In genomic region chr7:103921692-103922091, GRCh38 we compare ENCODE assay signal across 28 cellular contexts.
"Had no signal": no experiment of that assay in that cellular context is flagged by ENCODE, and none has a peak within 500 bp of the region (broad histone marks: within the 10 kb centered on the region; RNA-seq: fewer than 3 reads in every experiment).

No MANE protein-coding gene starts in this region.

- FAIRE-seq: colon, endometrium, islet of Langerhans, keratinocyte had no signal

- H3K9me3 ChIP-seq: esophagus squamous epithelium, gastrocnemius medialis, heart right ventricle, left lung, lower lobe of right lung, mucosa of descending colon had no signal

- H3K27ac ChIP-seq: coronary artery, dorsolateral prefrontal cortex, epithelial cell of prostate, esophagus squamous epithelium, gastrocnemius medialis, heart right ventricle, left lung, lower lobe of right lung had no signal

- H3K4me3 ChIP-seq: coronary artery, dorsolateral prefrontal cortex, esophagus squamous epithelium, gastrocnemius medialis, heart right ventricle, left lung, lower lobe of right lung, mucosa of descending colon had no signal

- H3K4me1 ChIP-seq: esophagus squamous epithelium, gastrocnemius medialis, heart right ventricle, left lung, lower lobe of right lung had no signal

- H3K36me3 ChIP-seq: esophagus squamous epithelium, gastrocnemius medialis, heart right ventricle, left lung, lower lobe of right lung had no signal

- DNase-seq: dermis blood vessel endothelial cell; dorsolateral prefrontal cortex; effector CD8-positive, alpha-beta T cell; effector memory CD8-positive, alpha-beta T cell; endodermal cell; erythroblast; esophagus squamous epithelium; foreskin fibroblast; foreskin melanocyte; gastrocnemius medialis; glutamatergic neuron; head of caudate nucleus; heart right ventricle; hippocampal formation; left cardiac atrium; left lung; left ventricle myocardium superior; lower lobe of right lung; mesenchymal stem cell; mucosa of descending colon; naive B cell had no signal

- H3K27me3 ChIP-seq: esophagus squamous epithelium, gastrocnemius medialis, left lung had no signal

- ATAC-seq: effector memory CD8-positive, alpha-beta T cell; esophagus mucosa; gastrocnemius medialis; heart right ventricle; left cardiac atrium; left lung; left ventricle myocardium superior; lower lobe of right lung; mucosa of descending colon had no signal
